ENCODE assay signal across 2 cellular contexts in genomic region chr17:43031666-43032065, GRCh38.
TF ChIP-seq lines count a peak whose summit lies in the region.

No MANE protein-coding gene starts in this region.

TF ChIP-seq in GM23338, 12 proteins besides CTCF, POLR2A, EP300 and RAD21:
- TF ChIP-seq, protein P1, sequence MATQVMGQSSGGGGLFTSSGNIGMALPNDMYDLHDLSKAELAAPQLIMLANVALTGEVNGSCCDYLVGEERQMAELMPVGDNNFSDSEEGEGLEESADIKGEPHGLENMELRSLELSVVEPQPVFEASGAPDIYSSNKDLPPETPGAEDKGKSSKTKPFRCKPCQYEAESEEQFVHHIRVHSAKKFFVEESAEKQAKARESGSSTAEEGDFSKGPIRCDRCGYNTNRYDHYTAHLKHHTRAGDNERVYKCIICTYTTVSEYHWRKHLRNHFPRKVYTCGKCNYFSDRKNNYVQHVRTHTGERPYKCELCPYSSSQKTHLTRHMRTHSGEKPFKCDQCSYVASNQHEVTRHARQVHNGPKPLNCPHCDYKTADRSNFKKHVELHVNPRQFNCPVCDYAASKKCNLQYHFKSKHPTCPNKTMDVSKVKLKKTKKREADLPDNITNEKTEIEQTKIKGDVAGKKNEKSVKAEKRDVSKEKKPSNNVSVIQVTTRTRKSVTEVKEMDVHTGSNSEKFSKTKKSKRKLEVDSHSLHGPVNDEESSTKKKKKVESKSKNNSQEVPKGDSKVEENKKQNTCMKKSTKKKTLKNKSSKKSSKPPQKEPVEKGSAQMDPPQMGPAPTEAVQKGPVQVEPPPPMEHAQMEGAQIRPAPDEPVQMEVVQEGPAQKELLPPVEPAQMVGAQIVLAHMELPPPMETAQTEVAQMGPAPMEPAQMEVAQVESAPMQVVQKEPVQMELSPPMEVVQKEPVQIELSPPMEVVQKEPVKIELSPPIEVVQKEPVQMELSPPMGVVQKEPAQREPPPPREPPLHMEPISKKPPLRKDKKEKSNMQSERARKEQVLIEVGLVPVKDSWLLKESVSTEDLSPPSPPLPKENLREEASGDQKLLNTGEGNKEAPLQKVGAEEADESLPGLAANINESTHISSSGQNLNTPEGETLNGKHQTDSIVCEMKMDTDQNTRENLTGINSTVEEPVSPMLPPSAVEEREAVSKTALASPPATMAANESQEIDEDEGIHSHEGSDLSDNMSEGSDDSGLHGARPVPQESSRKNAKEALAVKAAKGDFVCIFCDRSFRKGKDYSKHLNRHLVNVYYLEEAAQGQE (IDR thresholded peaks at IDR 0.05; ENCODE audit: unreplicated experiment): no peak
- TF ChIP-seq ZNF331 (CRISPR knock-in tag; IDR thresholded peaks at IDR 0.05; ENCODE audit: low read depth) (no peak), POLR2AphosphoS5 (IDR thresholded peaks at IDR 0.05; ENCODE audit: low read depth) (no peak), EZH2phosphoT487 (IDR thresholded peaks at IDR 0.05; ENCODE audit: unreplicated experiment) (no peak), CREB1 (CRISPR knock-in tag; IDR thresholded peaks at IDR 0.05; ENCODE audit: low read depth) (no peak), ETS1 (IDR thresholded peaks at IDR 0.05) (no peak), STAT1 (IDR thresholded peaks at IDR 0.05; ENCODE audit: unreplicated experiment) (no peak), EZH2 (IDR thresholded peaks at IDR 0.05; ENCODE audit: low read depth, unreplicated experiment) (no peak), ZNF114 (CRISPR knock-in tag; IDR thresholded peaks at IDR 0.05) (no peak), NANOG (IDR thresholded peaks at IDR 0.05; ENCODE audit: borderline replicate concordance) (no peak), JUNB (IDR thresholded peaks at IDR 0.05; ENCODE audit: unreplicated experiment) (no peak)
- TF ChIP-seq, protein P2, sequence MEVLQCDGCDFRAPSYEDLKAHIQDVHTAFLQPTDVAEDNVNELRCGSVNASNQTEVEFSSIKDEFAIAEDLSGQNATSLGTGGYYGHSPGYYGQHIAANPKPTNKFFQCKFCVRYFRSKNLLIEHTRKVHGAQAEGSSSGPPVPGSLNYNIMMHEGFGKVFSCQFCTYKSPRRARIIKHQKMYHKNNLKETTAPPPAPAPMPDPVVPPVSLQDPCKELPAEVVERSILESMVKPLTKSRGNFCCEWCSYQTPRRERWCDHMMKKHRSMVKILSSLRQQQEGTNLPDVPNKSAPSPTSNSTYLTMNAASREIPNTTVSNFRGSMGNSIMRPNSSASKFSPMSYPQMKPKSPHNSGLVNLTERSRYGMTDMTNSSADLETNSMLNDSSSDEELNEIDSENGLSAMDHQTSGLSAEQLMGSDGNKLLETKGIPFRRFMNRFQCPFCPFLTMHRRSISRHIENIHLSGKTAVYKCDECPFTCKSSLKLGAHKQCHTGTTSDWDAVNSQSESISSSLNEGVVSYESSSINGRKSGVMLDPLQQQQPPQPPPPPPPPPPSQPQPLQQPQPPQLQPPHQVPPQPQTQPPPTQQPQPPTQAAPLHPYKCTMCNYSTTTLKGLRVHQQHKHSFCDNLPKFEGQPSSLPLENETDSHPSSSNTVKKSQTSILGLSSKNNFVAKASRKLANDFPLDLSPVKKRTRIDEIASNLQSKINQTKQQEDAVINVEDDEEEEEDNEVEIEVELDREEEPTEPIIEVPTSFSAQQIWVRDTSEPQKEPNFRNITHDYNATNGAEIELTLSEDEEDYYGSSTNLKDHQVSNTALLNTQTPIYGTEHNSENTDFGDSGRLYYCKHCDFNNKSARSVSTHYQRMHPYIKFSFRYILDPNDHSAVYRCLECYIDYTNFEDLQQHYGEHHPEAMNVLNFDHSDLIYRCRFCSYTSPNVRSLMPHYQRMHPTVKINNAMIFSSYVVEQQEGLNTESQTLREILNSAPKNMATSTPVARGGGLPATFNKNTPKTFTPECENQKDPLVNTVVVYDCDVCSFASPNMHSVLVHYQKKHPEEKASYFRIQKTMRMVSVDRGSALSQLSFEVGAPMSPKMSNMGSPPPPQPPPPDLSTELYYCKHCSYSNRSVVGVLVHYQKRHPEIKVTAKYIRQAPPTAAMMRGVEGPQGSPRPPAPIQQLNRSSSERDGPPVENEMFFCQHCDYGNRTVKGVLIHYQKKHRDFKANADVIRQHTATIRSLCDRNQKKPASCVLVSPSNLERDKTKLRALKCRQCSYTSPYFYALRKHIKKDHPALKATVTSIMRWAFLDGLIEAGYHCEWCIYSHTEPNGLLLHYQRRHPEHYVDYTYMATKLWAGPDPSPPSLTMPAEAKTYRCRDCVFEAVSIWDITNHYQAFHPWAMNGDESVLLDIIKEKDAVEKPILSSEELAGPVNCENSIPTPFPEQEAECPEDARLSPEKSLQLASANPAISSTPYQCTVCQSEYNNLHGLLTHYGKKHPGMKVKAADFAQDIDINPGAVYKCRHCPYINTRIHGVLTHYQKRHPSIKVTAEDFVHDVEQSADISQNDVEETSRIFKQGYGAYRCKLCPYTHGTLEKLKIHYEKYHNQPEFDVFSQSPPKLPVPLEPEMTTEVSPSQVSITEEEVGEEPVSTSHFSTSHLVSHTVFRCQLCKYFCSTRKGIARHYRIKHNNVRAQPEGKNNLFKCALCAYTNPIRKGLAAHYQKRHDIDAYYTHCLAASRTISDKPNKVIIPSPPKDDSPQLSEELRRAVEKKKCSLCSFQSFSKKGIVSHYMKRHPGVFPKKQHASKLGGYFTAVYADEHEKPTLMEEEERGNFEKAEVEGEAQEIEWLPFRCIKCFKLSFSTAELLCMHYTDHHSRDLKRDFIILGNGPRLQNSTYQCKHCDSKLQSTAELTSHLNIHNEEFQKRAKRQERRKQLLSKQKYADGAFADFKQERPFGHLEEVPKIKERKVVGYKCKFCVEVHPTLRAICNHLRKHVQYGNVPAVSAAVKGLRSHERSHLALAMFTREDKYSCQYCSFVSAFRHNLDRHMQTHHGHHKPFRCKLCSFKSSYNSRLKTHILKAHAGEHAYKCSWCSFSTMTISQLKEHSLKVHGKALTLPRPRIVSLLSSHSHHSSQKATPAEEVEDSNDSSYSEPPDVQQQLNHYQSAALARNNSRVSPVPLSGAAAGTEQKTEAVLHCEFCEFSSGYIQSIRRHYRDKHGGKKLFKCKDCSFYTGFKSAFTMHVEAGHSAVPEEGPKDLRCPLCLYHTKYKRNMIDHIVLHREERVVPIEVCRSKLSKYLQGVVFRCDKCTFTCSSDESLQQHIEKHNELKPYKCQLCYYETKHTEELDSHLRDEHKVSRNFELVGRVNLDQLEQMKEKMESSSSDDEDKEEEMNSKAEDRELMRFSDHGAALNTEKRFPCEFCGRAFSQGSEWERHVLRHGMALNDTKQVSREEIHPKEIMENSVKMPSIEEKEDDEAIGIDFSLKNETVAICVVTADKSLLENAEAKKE (CRISPR knock-in tag; IDR thresholded peaks at IDR 0.05): no peak

TF ChIP-seq in WTC11, 78 proteins besides CTCF, POLR2A, EP300 and RAD21:
- no peak for TF ChIP-seq STAT6 (CRISPR knock-in tag; conservative IDR thresholded peaks at IDR 0.05; ENCODE audit: low read depth)
- no peak for TF ChIP-seq JUN (CRISPR knock-in tag; IDR thresholded peaks at IDR 0.05)
- TF ChIP-seq MXD4 (CRISPR knock-in tag; IDR thresholded peaks at IDR 0.05; ENCODE audit: borderline replicate concordance): no peak
- no peak for TF ChIP-seq SP1 (CRISPR knock-in tag; conservative IDR thresholded peaks at IDR 0.05)
- TF ChIP-seq TP53 (CRISPR knock-in tag; IDR thresholded peaks at IDR 0.05): no peak
- no peak for TF ChIP-seq FOXP1 (CRISPR knock-in tag; IDR thresholded peaks at IDR 0.05; ENCODE audit: borderline replicate concordance)
- no peak for TF ChIP-seq USF1 (CRISPR knock-in tag; IDR thresholded peaks at IDR 0.05)
- no peak for TF ChIP-seq IRF2 (CRISPR knock-in tag; IDR thresholded peaks at IDR 0.05; ENCODE audit: borderline replicate concordance, low read depth)
- TF ChIP-seq, protein P3, sequence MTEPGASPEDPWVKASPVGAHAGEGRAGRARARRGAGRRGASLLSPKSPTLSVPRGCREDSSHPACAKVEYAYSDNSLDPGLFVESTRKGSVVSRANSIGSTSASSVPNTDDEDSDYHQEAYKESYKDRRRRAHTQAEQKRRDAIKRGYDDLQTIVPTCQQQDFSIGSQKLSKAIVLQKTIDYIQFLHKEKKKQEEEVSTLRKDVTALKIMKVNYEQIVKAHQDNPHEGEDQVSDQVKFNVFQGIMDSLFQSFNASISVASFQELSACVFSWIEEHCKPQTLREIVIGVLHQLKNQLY (CRISPR knock-in tag; IDR thresholded peaks at IDR 0.05): no peak
- no peak for TF ChIP-seq NFATC4 (CRISPR knock-in tag; IDR thresholded peaks at IDR 0.05)
- TF ChIP-seq ATF6 (CRISPR knock-in tag; IDR thresholded peaks at IDR 0.05): no peak
- TF ChIP-seq NFYB (CRISPR knock-in tag; conservative IDR thresholded peaks at IDR 0.05; ENCODE audit: low read depth): no peak
- no peak for TF ChIP-seq EMX1 (CRISPR knock-in tag; IDR thresholded peaks at IDR 0.05)
- TF ChIP-seq NR2C2 (CRISPR knock-in tag; IDR thresholded peaks at IDR 0.05): no peak
- TF ChIP-seq RORB (CRISPR knock-in tag; IDR thresholded peaks at IDR 0.05): no peak
